ENCODE assay signal across 8 cellular contexts in the genomic region with DNA sequence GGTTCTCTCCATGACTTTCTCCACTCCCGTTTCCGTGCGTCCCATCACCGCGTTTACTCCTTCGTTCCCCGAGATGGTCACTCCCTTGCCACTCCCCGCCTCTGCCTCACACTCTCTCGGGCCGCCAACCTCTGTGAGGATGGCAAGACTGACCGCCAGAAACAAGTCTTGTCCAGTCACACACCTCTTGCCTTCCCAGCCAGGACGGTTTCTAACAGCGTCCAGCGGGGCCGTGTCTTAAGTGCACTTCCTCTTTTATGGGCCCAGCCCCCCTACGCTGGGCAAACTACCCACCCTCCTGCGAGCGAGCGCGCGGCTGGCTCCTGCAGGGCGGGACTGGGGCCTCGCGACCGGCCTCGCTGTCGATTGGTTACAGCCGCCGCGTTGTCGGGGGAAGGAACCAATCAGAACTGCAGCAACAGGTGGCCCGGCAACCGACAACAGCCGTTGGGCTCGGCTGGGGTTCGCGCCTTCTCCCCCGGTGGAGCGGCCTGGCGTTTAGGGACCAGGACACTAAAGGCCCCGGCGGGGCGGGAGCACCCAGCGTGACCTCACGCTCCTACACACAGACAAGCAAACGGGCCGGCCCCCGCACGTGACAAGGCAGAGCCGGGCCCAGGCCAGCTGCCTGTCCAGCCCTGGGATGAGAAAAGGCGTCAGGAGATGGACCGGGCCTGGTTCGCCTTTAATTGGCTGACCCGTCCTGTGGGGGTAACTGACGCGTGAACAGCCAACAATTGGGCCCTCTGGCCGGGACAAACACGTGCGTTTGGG. TPM values are rescaled to one million over a fixed set of nuclear protein-coding genes. Genes with fewer than 3 reads are reported as not detected.
DNase-seq lines count a peak whose midpoint lies in the region; ATAC-seq, FAIRE-seq and TF ChIP-seq lines count a peak whose summit lies in the region.

No MANE protein-coding gene starts in this region.

- no peak overlapping the region for H3K9ac ChIP-seq in mammary epithelial cell (ENCODE audit: insufficient read depth, low read length)

- intact Hi-C loops in mammary epithelial cell (cut with micrococcal nuclease): no loop called here

- dilution Hi-C loops in mammary epithelial cell (cut with HindIII; ENCODE audit: low sequenced_read_pairs): no loop called here

- H3K27me3 ChIP-seq in mammary epithelial cell (ENCODE audit: insufficient read depth, low read length): no peaks in the 10 kb centered on the region
- H3K27me3 ChIP-seq in small intestine (ENCODE audit: control insufficient read depth in 2 of 2, insufficient read depth in 2 of 2, low read length in 2 of 2): no peaks in the 10 kb centered on the region

- 4% methylated on average over 30 of the region's 59 CpGs for WGBS in mammary epithelial cell (ENCODE audit: low coverage, missing lambda C conversion rate)
- WGBS in small intestine, 3 donors: 0 to 1% (median 0%) methylated on average over 56 to 59 of the region's 59 CpGs

- no peaks in the 10 kb centered on the region for H4K20me1 ChIP-seq in mammary epithelial cell (ENCODE audit: insufficient read depth, low read length)

- in situ Hi-C loops in ACHN (cut with HindIII; ENCODE audit: low pct_ligation_motif_present, low pct_unique_long_range_greater_than_20kb, low sequenced_read_pairs) (no loop called here), mammary epithelial cell (cut with MboI; ENCODE audit: low sequenced_read_pairs in 2 of 2) (no loop called here)

- no peaks in the 10 kb centered on the region for H3K79me2 ChIP-seq in mammary epithelial cell (ENCODE audit: insufficient read depth, low read length)

- H3K27ac ChIP-seq in VCaP (peak overlapping the region; percentile 75), mammary epithelial cell (ENCODE audit: insufficient read depth, low read depth, low read length) (no peak overlapping the region), small intestine (ENCODE audit: low read depth in 1 of 2, low read length in 1 of 2) (peak overlapping the region; percentile 78 to 94)

- DNase-seq in ACHN: peak; percentile 87
- DNase-seq in NCI-H2171 treated with DMSO at 0.1 percent for 48 hours (lab: John Stamatoyannopoulos, UW): peak; percentile 96
- DNase-seq in mammary epithelial cell: peak; percentile 62
- peak; percentile 99 for DNase-seq in iPS-NIHi7 (ENCODE audit: extremely low spot score)
- DNase-seq in small intestine: peak; percentile 94

- TF ChIP-seq CTCF in VCaP (conservative IDR thresholded peaks at IDR 0.05): no peak
- TF ChIP-seq CTCF in mammary epithelial cell (conservative IDR thresholded peaks at IDR 0.05 in 1 of 2, IDR thresholded peaks at IDR 0.05 in 1 of 2; ENCODE audit: extremely low read depth in 1 of 2, insufficient read depth in 1 of 2, low read depth in 1 of 2, low read length in 2 of 2): no peak

- H2AFZ ChIP-seq in mammary epithelial cell (ENCODE audit: low read depth, low read length): peak overlapping the region; percentile 100

- peak overlapping the region; percentile 97 for H3K4me2 ChIP-seq in mammary epithelial cell (ENCODE audit: insufficient read depth, low read depth, low read length)

- peak overlapping the region; percentile 46 to 65 (median 64) for H3K4me3 ChIP-seq in mammary epithelial cell (replicated peaks in 1 of 3; ENCODE audit: insufficient read depth in 1 of 3, low read depth in 2 of 3, low read length in 3 of 3)
- peak overlapping the region; percentile 46 to 66 for H3K4me3 ChIP-seq in small intestine (ENCODE audit: low read depth in 1 of 2, low read length in 2 of 2)

- ATAC-seq in GM18870 (IDR thresholded peaks at IDR 0.05; ENCODE audit: unreplicated experiment) (peak; percentile 47), HG03103 (IDR thresholded peaks at IDR 0.05; ENCODE audit: low read depth, unreplicated experiment) (peak; percentile 55)

- H3K9me3 ChIP-seq in mammary epithelial cell (replicated peaks; ENCODE audit: insufficient read depth, low read length): no peaks in the 10 kb centered on the region
- H3K9me3 ChIP-seq in small intestine (ENCODE audit: control insufficient read depth, low read depth): no peaks in the 10 kb centered on the region

- CTCF ChIA-PET in mammary epithelial cell (lab: Charles Lee; ENCODE audit: low non-redundant PET): no interaction called here

- no TSS peak for BruUV-seq in mammary epithelial cell (replicated peaks; lab: Mats Ljungman, UMichigan)

- H3K36me3 ChIP-seq in mammary epithelial cell (ENCODE audit: insufficient read depth, low read length): no peaks in the 10 kb centered on the region
- peaks cover 0 to 2% of the 10 kb centered on the region in 2 donors for H3K36me3 ChIP-seq in small intestine (ENCODE audit: control insufficient read depth in 2 of 2, insufficient read depth in 2 of 2, low read length in 2 of 2)

- H3K4me1 ChIP-seq in mammary epithelial cell (ENCODE audit: insufficient read depth, low read length) (peaks cover 12% of the 10 kb centered on the region), small intestine (ENCODE audit: control insufficient read depth in 2 of 2, insufficient read depth in 1 of 2, low read depth in 1 of 2, low read length in 1 of 2) (no peaks in the 10 kb centered on the region)

- FAIRE-seq in small intestine (lab: Jason Lieb, UNC): no peak

RNA-seq across cellular contexts. Expression of a gene that starts 0.5 kb away (rescaled TPM):
- total RNA-seq in mammary epithelial cell: under 1 TPM; 0.73 to 0.83 TPM
- polyA plus RNA-seq in mammary epithelial cell (4.7 TPM), small intestine (10 to 100 TPM; 26.4 to 49.8 (median 33.2) TPM)
- 11.0 TPM for polyA minus RNA-seq in mammary epithelial cell

RNA-seq across cellular contexts. Expression of a gene that starts 25.7 kb away (rescaled TPM):
- 1 to 10 TPM in 1 of 2 donors, under 1 TPM in 1; 0.99 to 1.2 TPM for total RNA-seq in mammary epithelial cell
- polyA plus RNA-seq in mammary epithelial cell (0.28 TPM), small intestine (under 1 TPM; 0.54 to 0.89 (median 0.84) TPM)
- not detected for polyA minus RNA-seq in mammary epithelial cell

RNA-seq across cellular contexts. Expression of a gene that starts 32.4 kb away (rescaled TPM):
- total RNA-seq in mammary epithelial cell: not detected
- polyA plus RNA-seq in mammary epithelial cell (not detected), small intestine (1 to 10 TPM in 1 of 3 donors, under 1 TPM in 2; 0.03 to 4.5 (median 0.54) TPM)
- not detected for polyA minus RNA-seq in mammary epithelial cell
